ENCODE assay signal across 1 cellular context in genomic region chr6:43499028-43499815, GRCh38.
TF ChIP-seq lines count a peak whose summit lies in the region.

No MANE protein-coding gene starts in this region.

TF ChIP-seq in HepG2, 621 proteins besides CTCF, POLR2A, EP300 and RAD21 (continued from another document and continues in another):
- TF ChIP-seq UBTF (CRISPR knock-in tag; IDR thresholded peaks at IDR 0.05) (peak; percentile 30; the same call in 1 of the 2 replicates), PAXIP1 (CRISPR knock-in tag; conservative IDR thresholded peaks at IDR 0.05) (peak; percentile 75), LCORL (IDR thresholded peaks at IDR 0.05) (no peak), LCORL (CRISPR knock-in tag; IDR thresholded peaks at IDR 0.05) (peak; percentile 78), HNRNPUL1 (IDR thresholded peaks at IDR 0.05; ENCODE audit: low read depth, low read length) (no peak), BCL6 (CRISPR knock-in tag; IDR thresholded peaks at IDR 0.05) (no peak), ETS1 (CRISPR knock-in tag; IDR thresholded peaks at IDR 0.05) (no peak), GATAD1 (CRISPR knock-in tag; IDR thresholded peaks at IDR 0.05) (no peak), HDAC1 (CRISPR knock-in tag; IDR thresholded peaks at IDR 0.05) (no peak; the same call in 1 of the 2 replicates), RNF219 (CRISPR knock-in tag; IDR thresholded peaks at IDR 0.05) (no peak), CENPBD1 (CRISPR knock-in tag; IDR thresholded peaks at IDR 0.05; ENCODE audit: borderline replicate concordance, low read depth) (no peak), PITX1 (CRISPR knock-in tag; IDR thresholded peaks at IDR 0.05) (peak; percentile 13; the same call in 1 of the 2 replicates), ZNF333 (CRISPR knock-in tag; IDR thresholded peaks at IDR 0.05; ENCODE audit: borderline replicate concordance) (no peak), ZNF850 (CRISPR knock-in tag; conservative IDR thresholded peaks at IDR 0.05) (no peak), ZNF878 (CRISPR knock-in tag; IDR thresholded peaks at IDR 0.05) (no peak), SP1 (IDR thresholded peaks at IDR 0.05) (no peak), SP1 (CRISPR knock-in tag; IDR thresholded peaks at IDR 0.05) (no peak), GABPB1 (CRISPR knock-in tag; IDR thresholded peaks at IDR 0.05) (0 out of 2 replicates have a peak, but pooled peaks have one; percentile 13), DRAP1 (CRISPR knock-in tag; IDR thresholded peaks at IDR 0.05) (no peak; the same call in 1 of the 2 replicates), ZNF354B (CRISPR knock-in tag; IDR thresholded peaks at IDR 0.05) (no peak), ZNF7 (CRISPR knock-in tag; IDR thresholded peaks at IDR 0.05) (no peak), HOXA5 (CRISPR knock-in tag; IDR thresholded peaks at IDR 0.05) (no peak), ZEB1 (IDR thresholded peaks at IDR 0.05; ENCODE audit: insufficient replicate concordance, low read depth) (no peak), ZBTB8A (CRISPR knock-in tag; IDR thresholded peaks at IDR 0.05; ENCODE audit: borderline replicate concordance, low read depth) (no peak), ETV6 (CRISPR knock-in tag; conservative IDR thresholded peaks at IDR 0.05) (no peak), ZNF703 (CRISPR knock-in tag; IDR thresholded peaks at IDR 0.05; ENCODE audit: borderline replicate concordance) (no peak), SRSF9 (IDR thresholded peaks at IDR 0.05; ENCODE audit: borderline replicate concordance, insufficient read depth, low read depth, low read length, poor library complexity, severe bottlenecking) (no peak), CBX1 (IDR thresholded peaks at IDR 0.05; ENCODE audit: low read depth) (no peak), ZBTB44 (CRISPR knock-in tag; IDR thresholded peaks at IDR 0.05) (no peak), ZFP1 (CRISPR knock-in tag; IDR thresholded peaks at IDR 0.05) (no peak), ATF5 (CRISPR knock-in tag; IDR thresholded peaks at IDR 0.05; ENCODE audit: low read depth) (no peak), NRL (CRISPR knock-in tag; IDR thresholded peaks at IDR 0.05; ENCODE audit: borderline replicate concordance) (no peak), CHD2 (IDR thresholded peaks at IDR 0.05; ENCODE audit: low read depth, low read length) (no peak), ZNF615 (CRISPR knock-in tag; IDR thresholded peaks at IDR 0.05; ENCODE audit: borderline replicate concordance) (no peak), ZNF609 (CRISPR knock-in tag; IDR thresholded peaks at IDR 0.05; ENCODE audit: borderline replicate concordance) (peak; percentile 60; the same call in 1 of the 2 replicates), TARDBP (CRISPR knock-in tag; IDR thresholded peaks at IDR 0.05) (no peak; the same call in 1 of the 2 replicates), FUBP1 (CRISPR knock-in tag; IDR thresholded peaks at IDR 0.05; ENCODE audit: borderline replicate concordance) (no peak), SP2 (CRISPR knock-in tag; IDR thresholded peaks at IDR 0.05) (no peak), SOX13 (IDR thresholded peaks at IDR 0.05) (no peak), SOX13 (CRISPR knock-in tag; conservative IDR thresholded peaks at IDR 0.05 in 1 of 2, IDR thresholded peaks at IDR 0.05 in 1 of 2) (peak in 1 of 2 experiments; percentile 68; a peak in 2 of 4 replicates), CREBL2 (CRISPR knock-in tag; IDR thresholded peaks at IDR 0.05; ENCODE audit: borderline replicate concordance) (no peak), CHD4 (IDR thresholded peaks at IDR 0.05; ENCODE audit: borderline replicate concordance, low read length) (no peak), FLYWCH1 (CRISPR knock-in tag; IDR thresholded peaks at IDR 0.05) (no peak), SALL1 (CRISPR knock-in tag; IDR thresholded peaks at IDR 0.05) (peak; percentile 71), ZNF768 (CRISPR knock-in tag; IDR thresholded peaks at IDR 0.05) (no peak), ZNF264 (CRISPR knock-in tag; IDR thresholded peaks at IDR 0.05) (no peak), NONO (IDR thresholded peaks at IDR 0.05) (no peak), NONO (CRISPR knock-in tag; conservative IDR thresholded peaks at IDR 0.05) (no peak; the same call in 1 of the 2 replicates)
